Comparison of ENCODE assay signal across 1 cellular context in the genomic region with DNA sequence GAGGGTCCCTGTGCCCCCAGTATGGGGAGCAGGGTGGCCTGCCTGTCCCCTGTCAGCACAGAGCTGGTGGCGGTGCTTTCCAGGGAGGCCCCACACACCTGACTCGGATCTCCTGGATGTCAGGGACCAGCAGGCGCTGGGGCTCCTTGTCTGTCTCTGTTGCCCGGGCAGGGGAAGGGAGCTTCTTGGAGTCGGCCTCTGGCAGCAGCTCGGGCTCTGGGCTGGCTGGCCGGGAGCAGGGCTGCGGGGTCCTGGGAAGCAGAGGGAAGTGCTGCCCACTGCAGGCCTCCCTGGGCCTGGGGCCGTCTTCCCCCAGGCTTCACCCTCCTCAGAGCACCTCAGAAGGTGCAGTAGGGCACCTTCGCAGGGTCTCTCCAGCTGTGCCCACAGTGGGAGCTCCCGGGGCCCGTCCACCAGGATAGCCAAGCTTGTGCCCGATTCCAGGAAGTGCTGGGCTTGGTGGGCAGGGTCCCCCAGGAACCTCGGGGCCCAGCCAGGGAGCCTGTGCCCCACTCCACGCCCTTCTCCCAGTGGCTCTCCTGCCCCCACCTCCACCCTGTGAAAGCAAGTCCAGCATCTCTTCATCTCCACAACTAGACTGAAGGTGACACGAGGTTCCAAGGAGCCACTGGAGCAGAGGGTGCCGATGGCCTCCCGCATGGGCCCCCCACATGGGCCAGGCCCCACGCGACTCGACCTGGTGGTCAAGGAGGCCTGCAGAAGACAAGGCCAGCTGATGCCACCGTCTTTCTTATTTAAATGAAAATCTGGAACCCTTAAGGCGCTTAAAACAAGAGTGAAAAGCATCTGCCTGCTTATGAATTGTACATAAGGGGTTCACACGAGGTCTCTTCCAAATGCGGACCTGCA.
TF ChIP-seq lines count a peak whose summit lies in the region.

No MANE protein-coding gene starts in this region.

TF ChIP-seq in GM23338, 12 proteins besides CTCF, POLR2A, EP300 and RAD21 (continued from another document):
- TF ChIP-seq ZNF331 (CRISPR knock-in tag; IDR thresholded peaks at IDR 0.05; ENCODE audit: low read depth) (no peak), NANOG (IDR thresholded peaks at IDR 0.05; ENCODE audit: borderline replicate concordance) (no peak), POLR2AphosphoS5 (IDR thresholded peaks at IDR 0.05; ENCODE audit: low read depth) (no peak), EZH2phosphoT487 (IDR thresholded peaks at IDR 0.05; ENCODE audit: unreplicated experiment) (no peak), JUNB (IDR thresholded peaks at IDR 0.05; ENCODE audit: unreplicated experiment) (no peak), CREB1 (CRISPR knock-in tag; IDR thresholded peaks at IDR 0.05; ENCODE audit: low read depth) (no peak), ZNF114 (CRISPR knock-in tag; IDR thresholded peaks at IDR 0.05) (no peak)
- TF ChIP-seq, protein P1, sequence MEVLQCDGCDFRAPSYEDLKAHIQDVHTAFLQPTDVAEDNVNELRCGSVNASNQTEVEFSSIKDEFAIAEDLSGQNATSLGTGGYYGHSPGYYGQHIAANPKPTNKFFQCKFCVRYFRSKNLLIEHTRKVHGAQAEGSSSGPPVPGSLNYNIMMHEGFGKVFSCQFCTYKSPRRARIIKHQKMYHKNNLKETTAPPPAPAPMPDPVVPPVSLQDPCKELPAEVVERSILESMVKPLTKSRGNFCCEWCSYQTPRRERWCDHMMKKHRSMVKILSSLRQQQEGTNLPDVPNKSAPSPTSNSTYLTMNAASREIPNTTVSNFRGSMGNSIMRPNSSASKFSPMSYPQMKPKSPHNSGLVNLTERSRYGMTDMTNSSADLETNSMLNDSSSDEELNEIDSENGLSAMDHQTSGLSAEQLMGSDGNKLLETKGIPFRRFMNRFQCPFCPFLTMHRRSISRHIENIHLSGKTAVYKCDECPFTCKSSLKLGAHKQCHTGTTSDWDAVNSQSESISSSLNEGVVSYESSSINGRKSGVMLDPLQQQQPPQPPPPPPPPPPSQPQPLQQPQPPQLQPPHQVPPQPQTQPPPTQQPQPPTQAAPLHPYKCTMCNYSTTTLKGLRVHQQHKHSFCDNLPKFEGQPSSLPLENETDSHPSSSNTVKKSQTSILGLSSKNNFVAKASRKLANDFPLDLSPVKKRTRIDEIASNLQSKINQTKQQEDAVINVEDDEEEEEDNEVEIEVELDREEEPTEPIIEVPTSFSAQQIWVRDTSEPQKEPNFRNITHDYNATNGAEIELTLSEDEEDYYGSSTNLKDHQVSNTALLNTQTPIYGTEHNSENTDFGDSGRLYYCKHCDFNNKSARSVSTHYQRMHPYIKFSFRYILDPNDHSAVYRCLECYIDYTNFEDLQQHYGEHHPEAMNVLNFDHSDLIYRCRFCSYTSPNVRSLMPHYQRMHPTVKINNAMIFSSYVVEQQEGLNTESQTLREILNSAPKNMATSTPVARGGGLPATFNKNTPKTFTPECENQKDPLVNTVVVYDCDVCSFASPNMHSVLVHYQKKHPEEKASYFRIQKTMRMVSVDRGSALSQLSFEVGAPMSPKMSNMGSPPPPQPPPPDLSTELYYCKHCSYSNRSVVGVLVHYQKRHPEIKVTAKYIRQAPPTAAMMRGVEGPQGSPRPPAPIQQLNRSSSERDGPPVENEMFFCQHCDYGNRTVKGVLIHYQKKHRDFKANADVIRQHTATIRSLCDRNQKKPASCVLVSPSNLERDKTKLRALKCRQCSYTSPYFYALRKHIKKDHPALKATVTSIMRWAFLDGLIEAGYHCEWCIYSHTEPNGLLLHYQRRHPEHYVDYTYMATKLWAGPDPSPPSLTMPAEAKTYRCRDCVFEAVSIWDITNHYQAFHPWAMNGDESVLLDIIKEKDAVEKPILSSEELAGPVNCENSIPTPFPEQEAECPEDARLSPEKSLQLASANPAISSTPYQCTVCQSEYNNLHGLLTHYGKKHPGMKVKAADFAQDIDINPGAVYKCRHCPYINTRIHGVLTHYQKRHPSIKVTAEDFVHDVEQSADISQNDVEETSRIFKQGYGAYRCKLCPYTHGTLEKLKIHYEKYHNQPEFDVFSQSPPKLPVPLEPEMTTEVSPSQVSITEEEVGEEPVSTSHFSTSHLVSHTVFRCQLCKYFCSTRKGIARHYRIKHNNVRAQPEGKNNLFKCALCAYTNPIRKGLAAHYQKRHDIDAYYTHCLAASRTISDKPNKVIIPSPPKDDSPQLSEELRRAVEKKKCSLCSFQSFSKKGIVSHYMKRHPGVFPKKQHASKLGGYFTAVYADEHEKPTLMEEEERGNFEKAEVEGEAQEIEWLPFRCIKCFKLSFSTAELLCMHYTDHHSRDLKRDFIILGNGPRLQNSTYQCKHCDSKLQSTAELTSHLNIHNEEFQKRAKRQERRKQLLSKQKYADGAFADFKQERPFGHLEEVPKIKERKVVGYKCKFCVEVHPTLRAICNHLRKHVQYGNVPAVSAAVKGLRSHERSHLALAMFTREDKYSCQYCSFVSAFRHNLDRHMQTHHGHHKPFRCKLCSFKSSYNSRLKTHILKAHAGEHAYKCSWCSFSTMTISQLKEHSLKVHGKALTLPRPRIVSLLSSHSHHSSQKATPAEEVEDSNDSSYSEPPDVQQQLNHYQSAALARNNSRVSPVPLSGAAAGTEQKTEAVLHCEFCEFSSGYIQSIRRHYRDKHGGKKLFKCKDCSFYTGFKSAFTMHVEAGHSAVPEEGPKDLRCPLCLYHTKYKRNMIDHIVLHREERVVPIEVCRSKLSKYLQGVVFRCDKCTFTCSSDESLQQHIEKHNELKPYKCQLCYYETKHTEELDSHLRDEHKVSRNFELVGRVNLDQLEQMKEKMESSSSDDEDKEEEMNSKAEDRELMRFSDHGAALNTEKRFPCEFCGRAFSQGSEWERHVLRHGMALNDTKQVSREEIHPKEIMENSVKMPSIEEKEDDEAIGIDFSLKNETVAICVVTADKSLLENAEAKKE (CRISPR knock-in tag; IDR thresholded peaks at IDR 0.05), result no peak
- TF ChIP-seq, protein P2, sequence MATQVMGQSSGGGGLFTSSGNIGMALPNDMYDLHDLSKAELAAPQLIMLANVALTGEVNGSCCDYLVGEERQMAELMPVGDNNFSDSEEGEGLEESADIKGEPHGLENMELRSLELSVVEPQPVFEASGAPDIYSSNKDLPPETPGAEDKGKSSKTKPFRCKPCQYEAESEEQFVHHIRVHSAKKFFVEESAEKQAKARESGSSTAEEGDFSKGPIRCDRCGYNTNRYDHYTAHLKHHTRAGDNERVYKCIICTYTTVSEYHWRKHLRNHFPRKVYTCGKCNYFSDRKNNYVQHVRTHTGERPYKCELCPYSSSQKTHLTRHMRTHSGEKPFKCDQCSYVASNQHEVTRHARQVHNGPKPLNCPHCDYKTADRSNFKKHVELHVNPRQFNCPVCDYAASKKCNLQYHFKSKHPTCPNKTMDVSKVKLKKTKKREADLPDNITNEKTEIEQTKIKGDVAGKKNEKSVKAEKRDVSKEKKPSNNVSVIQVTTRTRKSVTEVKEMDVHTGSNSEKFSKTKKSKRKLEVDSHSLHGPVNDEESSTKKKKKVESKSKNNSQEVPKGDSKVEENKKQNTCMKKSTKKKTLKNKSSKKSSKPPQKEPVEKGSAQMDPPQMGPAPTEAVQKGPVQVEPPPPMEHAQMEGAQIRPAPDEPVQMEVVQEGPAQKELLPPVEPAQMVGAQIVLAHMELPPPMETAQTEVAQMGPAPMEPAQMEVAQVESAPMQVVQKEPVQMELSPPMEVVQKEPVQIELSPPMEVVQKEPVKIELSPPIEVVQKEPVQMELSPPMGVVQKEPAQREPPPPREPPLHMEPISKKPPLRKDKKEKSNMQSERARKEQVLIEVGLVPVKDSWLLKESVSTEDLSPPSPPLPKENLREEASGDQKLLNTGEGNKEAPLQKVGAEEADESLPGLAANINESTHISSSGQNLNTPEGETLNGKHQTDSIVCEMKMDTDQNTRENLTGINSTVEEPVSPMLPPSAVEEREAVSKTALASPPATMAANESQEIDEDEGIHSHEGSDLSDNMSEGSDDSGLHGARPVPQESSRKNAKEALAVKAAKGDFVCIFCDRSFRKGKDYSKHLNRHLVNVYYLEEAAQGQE (IDR thresholded peaks at IDR 0.05; ENCODE audit: unreplicated experiment), result no peak
- TF ChIP-seq, protein P3, sequence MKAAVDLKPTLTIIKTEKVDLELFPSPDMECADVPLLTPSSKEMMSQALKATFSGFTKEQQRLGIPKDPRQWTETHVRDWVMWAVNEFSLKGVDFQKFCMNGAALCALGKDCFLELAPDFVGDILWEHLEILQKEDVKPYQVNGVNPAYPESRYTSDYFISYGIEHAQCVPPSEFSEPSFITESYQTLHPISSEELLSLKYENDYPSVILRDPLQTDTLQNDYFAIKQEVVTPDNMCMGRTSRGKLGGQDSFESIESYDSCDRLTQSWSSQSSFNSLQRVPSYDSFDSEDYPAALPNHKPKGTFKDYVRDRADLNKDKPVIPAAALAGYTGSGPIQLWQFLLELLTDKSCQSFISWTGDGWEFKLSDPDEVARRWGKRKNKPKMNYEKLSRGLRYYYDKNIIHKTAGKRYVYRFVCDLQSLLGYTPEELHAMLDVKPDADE (IDR thresholded peaks at IDR 0.05), result no peak
TF ChIP-seq in GM23338: peak in this region for 0.
